ENCODE assay signal across 28 cellular contexts in the genomic region with DNA sequence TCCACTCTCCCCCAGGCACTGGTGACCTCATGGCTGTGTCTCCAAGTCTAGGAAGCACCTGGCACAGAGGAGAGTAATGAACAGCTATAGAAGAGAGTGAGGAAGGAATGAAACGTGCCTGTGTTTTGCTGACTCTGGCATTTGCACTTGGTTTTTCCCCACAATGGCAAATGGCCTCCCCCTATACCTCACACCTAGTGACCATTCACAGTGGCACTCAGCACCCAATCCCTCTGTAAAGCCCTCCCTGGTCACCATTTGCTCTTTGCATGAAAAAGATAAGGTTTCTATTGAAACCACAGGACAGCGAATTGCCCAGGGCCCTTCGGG.
A peak's percentile ranks its signal among the peaks of the same experiment; 100 is the strongest.
DNase-seq lines count a peak whose midpoint lies in the region; ATAC-seq, FAIRE-seq and TF ChIP-seq lines count a peak whose summit lies in the region.
"Had no signal": no experiment of that assay in that cellular context is flagged by ENCODE, and none has a peak within 500 bp of the region (broad histone marks: within the 10 kb centered on the region; RNA-seq: fewer than 3 reads in every experiment).

No MANE protein-coding gene starts in this region.

- H4K20me1 ChIP-seq in HepG2 (ENCODE audit: insufficient read depth, low read length), result no peaks in the 10 kb centered on the region

- TF ChIP-seq EP300 in HepG2 (IDR thresholded peaks at IDR 0.05; ENCODE audit: low read depth in 2 of 2, low read length in 2 of 2) (no peak), HepG2 (CRISPR knock-in tag; IDR thresholded peaks at IDR 0.05; ENCODE audit: borderline replicate concordance) (no peak)

- H3K4me3 ChIP-seq in HepG2 (replicated peaks in 1 of 3; ENCODE audit: insufficient read depth in 1 of 3, low read depth in 2 of 3, low read length in 3 of 3) (no peak overlapping the region), right lobe of liver (no peak overlapping the region), pancreas (no peak overlapping the region)
- H3K4me3 ChIP-seq: cardiac muscle cell, left ventricle myocardium inferior, ovary, spleen, uterus had no signal

- no peak overlapping the region for H3K9ac ChIP-seq in HepG2 (ENCODE audit: insufficient read depth, low read depth, low read length)

- no peak for TF ChIP-seq RAD21 in HepG2 (CRISPR knock-in tag; IDR thresholded peaks at IDR 0.05)

- TF ChIP-seq POLR2A in HepG2 (IDR thresholded peaks at IDR 0.05; ENCODE audit: insufficient read depth in 1 of 2, low read depth in 2 of 2, low read length in 2 of 2) (no peak), right lobe of liver (IDR thresholded peaks at IDR 0.05) (no peak)

- H3K9me3 ChIP-seq in HepG2 (ENCODE audit: low read length) (no peaks in the 10 kb centered on the region), right lobe of liver (no peaks in the 10 kb centered on the region), pancreas (no peaks in the 10 kb centered on the region)
- H3K9me3 ChIP-seq: left ventricle myocardium inferior, ovary, spleen, uterus had no signal

- FAIRE-seq in HepG2 (lab: Jason Lieb, UNC) (no peak), pancreas (lab: Jason Lieb, UNC) (no peak)
- FAIRE-seq: endometrium, G401.6, GM18507, islet of Langerhans had no signal

- no peaks in the 10 kb centered on the region for H3K36me3 Mint-ChIP-seq in effector memory CD8-positive, alpha-beta T cell (ENCODE audit: insufficient read depth)
- H3K36me3 Mint-ChIP-seq: activated naive CD4-positive, alpha-beta T cell treated with anti-CD3 and anti-CD28 coated beads, Interleukin-2, amount 10 ng/mL, durations not matched to agents 7 days and 5 days; natural killer cell treated with Interleukin-12 subunit alpha and Interleukin-12 subunit beta and Interleukin-15 and Interleukin-18, amount 100 ng/mL, for 72 hours; stimulated activated naive B cell treated with anti-CD40 and anti-IgM and Interleukin-4, amounts not matched to agents 10 μg/mL and 1 μg/mL and 100 μg/mL, for 72 hours had no signal

- H3K27me3 ChIP-seq in HepG2 (ENCODE audit: control insufficient read depth in 1 of 2, insufficient read depth in 2 of 2, low read length in 2 of 2), result peaks cover 2 to 13% of the 10 kb centered on the region in 2 experiments; a peak in 3 of 5 replicates
- no peaks in the 10 kb centered on the region for H3K27me3 ChIP-seq in right lobe of liver
- H3K27me3 ChIP-seq in pancreas, result peaks cover 0 to 5% (median 0%) of the 10 kb centered on the region in 4 donors
- H3K27me3 ChIP-seq: cardiac muscle cell, ovary, uterus had no signal

- POLR2A ChIA-PET in HepG2 (lab: Yijun Ruan, JAX), result no interaction called here

- H3K27ac ChIP-seq in HepG2 (ENCODE audit: extremely low read length, insufficient read depth, low read length), result no peak overlapping the region
- no peak overlapping the region for H3K27ac ChIP-seq in right lobe of liver
- no peak overlapping the region for H3K27ac ChIP-seq in pancreas
- H3K27ac ChIP-seq: cardiac muscle cell, left ventricle myocardium inferior, ovary, spleen had no signal

- no peaks in the 10 kb centered on the region for H3K79me2 ChIP-seq in HepG2 (ENCODE audit: insufficient read depth, low read length)

- no peak overlapping the region for H3K4me3 Mint-ChIP-seq in effector memory CD8-positive, alpha-beta T cell
- H3K4me3 Mint-ChIP-seq: activated naive CD4-positive, alpha-beta T cell treated with anti-CD3 and anti-CD28 coated beads, Interleukin-2, amount 10 ng/mL, durations not matched to agents 7 days and 5 days; dendritic cell treated with granulocyte-macrophage colony-stimulating factor and Interleukin-4, amounts not matched to agents 40 ng/mL and 50 ng/mL, for 4 days; HFFc6; natural killer cell treated with Interleukin-12 subunit alpha and Interleukin-12 subunit beta and Interleukin-15 and Interleukin-18, amount 100 ng/mL, for 72 hours; stimulated activated naive B cell treated with anti-CD40 and anti-IgM and Interleukin-4, amounts not matched to agents 10 μg/mL and 1 μg/mL and 100 μg/mL, for 72 hours; T-helper 17 cell had no signal

- H3K4me1 ChIP-seq in HepG2 (ENCODE audit: insufficient read depth, low read length) (no peaks in the 10 kb centered on the region), right lobe of liver (no peaks in the 10 kb centered on the region), pancreas (no peaks in the 10 kb centered on the region)
- H3K4me1 ChIP-seq: spleen, uterus had no signal

- CTCF ChIA-PET in HepG2 (lab: Yijun Ruan, JAX; ENCODE audit: low intra/inter-chr PET ratio, low total read pairs), result no interaction called here

- no peaks in the 10 kb centered on the region for H3K9me3 Mint-ChIP-seq in effector memory CD8-positive, alpha-beta T cell
- H3K9me3 Mint-ChIP-seq: activated naive CD4-positive, alpha-beta T cell treated with anti-CD3 and anti-CD28 coated beads, Interleukin-2, amount 10 ng/mL, durations not matched to agents 7 days and 5 days; dendritic cell treated with granulocyte-macrophage colony-stimulating factor and Interleukin-4, amounts not matched to agents 40 ng/mL and 50 ng/mL, for 4 days; HFFc6; natural killer cell treated with Interleukin-12 subunit alpha and Interleukin-12 subunit beta and Interleukin-15 and Interleukin-18, amount 100 ng/mL, for 72 hours; stimulated activated naive B cell treated with anti-CD40 and anti-IgM and Interleukin-4, amounts not matched to agents 10 μg/mL and 1 μg/mL and 100 μg/mL, for 72 hours had no signal

- WGBS in HepG2 (ENCODE audit: low lambda C conversion rate), result 0% methylated on average over 3 of the region's 3 CpGs
- WGBS in right lobe of liver (ENCODE audit: insufficient coverage, low coverage, low lambda C conversion rate, missing lambda C conversion rate), result 39% methylated on average over 3 of the region's 3 CpGs
- 44 to 50% methylated on average over 3 of the region's 3 CpGs for WGBS in pancreas, 2 donors

- H3K27me3 Mint-ChIP-seq in effector memory CD8-positive, alpha-beta T cell, result peaks cover 26 to 90% of the 10 kb centered on the region in 2 donors

- H2AFZ ChIP-seq in HepG2 (ENCODE audit: low read length), result no peak overlapping the region

- intact Hi-C loops in HepG2 (cut with micrococcal nuclease; ENCODE audit: unreplicated experiment) (no loop called here), right lobe of liver (cut with DNase I) (no loop called here), pancreas (cut with DNase I) (no loop called here)

- in situ Hi-C loops in HepG2 (cut with HindIII; ENCODE audit: extremely low pct_ligation_motif_present, low pct_unique_long_range_greater_than_20kb), result no loop called here

- no peak for TF ChIP-seq CTCF in HepG2 (CRISPR knock-in tag; IDR thresholded peaks at IDR 0.05)
- no peak for TF ChIP-seq CTCF in right lobe of liver (IDR thresholded peaks at IDR 0.05)
- no peak for TF ChIP-seq CTCF in pancreas (IDR thresholded peaks at IDR 0.05)

- DNase-seq in HepG2 (ENCODE audit: low spot score) (no peak), right lobe of liver (no peak), NCI-H2029 (lab: John Stamatoyannopoulos, UW) (peak; percentile 30), SHP77 treated with DMSO at 0.1 percent for 48 hours (lab: John Stamatoyannopoulos, UW) (peak; percentile 25), anterior cingulate cortex (lab: John Stamatoyannopoulos, UW) (no peak), pancreas (no peak)
- no peak for DNase-seq in stimulated activated CD4-positive, alpha-beta T cell treated with anti-CD3 and anti-CD28 coated beads, Interleukin-4, amount 100 ng/mL, for 1 hour
- no peak for DNase-seq in effector memory CD8-positive, alpha-beta T cell
- DNase-seq: activated CD4-positive, alpha-beta T cell treated with anti-CD3 and anti-CD28 coated beads for 48 hours; activated naive CD4-positive, alpha-beta T cell treated with anti-CD3 and anti-CD28 coated beads, Interleukin-2, amount 10 ng/mL, durations not matched to agents 7 days and 5 days; amniotic stem cell; HFFc6; left ventricle myocardium inferior; midbrain; NCI-H2227 treated with DMSO at 0.1 percent for 48 hours; ovary; spleen; stimulated activated CD4-positive, alpha-beta T cell treated with anti-CD3 and anti-CD28 coated beads, Interleukin-2, amount 100 ng/mL, for 48 hours; stimulated activated naive B cell treated with anti-CD40 and anti-IgM and Interleukin-4, amounts not matched to agents 10 μg/mL and 1 μg/mL and 100 μg/mL, for 72 hours; T-helper 17 cell; uterus had no signal

- H3K4me1 Mint-ChIP-seq in effector memory CD8-positive, alpha-beta T cell (ENCODE audit: low read depth in 2 of 2), result no peaks in the 10 kb centered on the region
- H3K4me1 Mint-ChIP-seq: activated naive CD4-positive, alpha-beta T cell treated with anti-CD3 and anti-CD28 coated beads, Interleukin-2, amount 10 ng/mL, durations not matched to agents 7 days and 5 days; stimulated activated naive B cell treated with anti-CD40 and anti-IgM and Interleukin-4, amounts not matched to agents 10 μg/mL and 1 μg/mL and 100 μg/mL, for 72 hours; T-helper 17 cell had no signal

- ATAC-seq in HepG2 (no peak), right lobe of liver (no peak), pancreas (no peak)
- ATAC-seq in effector memory CD8-positive, alpha-beta T cell (replicated peaks), result no peak
- ATAC-seq: natural killer cell treated with Interleukin-12 subunit alpha and Interleukin-12 subunit beta and Interleukin-15 and Interleukin-18, amount 100 ng/mL, for 72 hours; stimulated activated naive B cell treated with anti-CD40 and anti-IgM and Interleukin-4, amounts not matched to agents 10 μg/mL and 1 μg/mL and 100 μg/mL, for 72 hours; T-helper 17 cell had no signal

- H3K4me2 ChIP-seq in HepG2 (ENCODE audit: low read depth, low read length), result no peak overlapping the region

- H3K36me3 ChIP-seq in HepG2 (replicated peaks in 1 of 2; ENCODE audit: control insufficient read depth in 1 of 2, insufficient read depth in 2 of 2, low read length in 2 of 2), result no peaks in the 10 kb centered on the region
- no peaks in the 10 kb centered on the region for H3K36me3 ChIP-seq in right lobe of liver
- no peaks in the 10 kb centered on the region for H3K36me3 ChIP-seq in pancreas
- H3K36me3 ChIP-seq: cardiac muscle cell, left ventricle myocardium inferior, ovary, spleen, uterus had no signal

- H3K27ac Mint-ChIP-seq in effector memory CD8-positive, alpha-beta T cell, result no peak overlapping the region
- H3K27ac Mint-ChIP-seq: activated naive CD4-positive, alpha-beta T cell treated with anti-CD3 and anti-CD28 coated beads, Interleukin-2, amount 10 ng/mL, durations not matched to agents 7 days and 5 days; dendritic cell treated with granulocyte-macrophage colony-stimulating factor and Interleukin-4, amounts not matched to agents 40 ng/mL and 50 ng/mL, for 4 days; HFFc6; natural killer cell treated with Interleukin-12 subunit alpha and Interleukin-12 subunit beta and Interleukin-15 and Interleukin-18, amount 100 ng/mL, for 72 hours; stimulated activated naive B cell treated with anti-CD40 and anti-IgM and Interleukin-4, amounts not matched to agents 10 μg/mL and 1 μg/mL and 100 μg/mL, for 72 hours; T-helper 17 cell had no signal

- no TSS peak for BruUV-seq in HepG2 (replicated peaks; lab: Mats Ljungman, UMichigan)

TF ChIP-seq in HepG2, 621 proteins besides CTCF, POLR2A, EP300 and RAD21:
- TF ChIP-seq MAFF (IDR thresholded peaks at IDR 0.05; ENCODE audit: low read depth, low read length) (peak; percentile 55; the same call in 1 of the 2 replicates), MAFK (conservative IDR thresholded peaks at IDR 0.05 in 1 of 2, IDR thresholded peaks at IDR 0.05 in 1 of 2; ENCODE audit: low read length in 2 of 2) (peak; percentile 33 to 72), IKZF1 (IDR thresholded peaks at IDR 0.05) (no peak)
TF ChIP-seq in HepG2: peak in this region for 2.

Comparison
In these comparisons a context has a peak if more than half of its experiments do, and no peak if none do; other contexts are left out.
1. DNase-seq: peak in NCI-H2029 (single experiment) and SHP77 treated with DMSO at 0.1 percent for 48 hours (single experiment); none in HepG2 (single experiment), right lobe of liver (0 of 3), stimulated activated CD4-positive, alpha-beta T cell treated with anti-CD3 and anti-CD28 coated beads, Interleukin-4, amount 100 ng/mL, for 1 hour (single experiment), anterior cingulate cortex (0 of 58), pancreas (0 of 6) and effector memory CD8-positive, alpha-beta T cell (0 of 3).